ENCODE assay signal across 23 cellular contexts in the genomic region with DNA sequence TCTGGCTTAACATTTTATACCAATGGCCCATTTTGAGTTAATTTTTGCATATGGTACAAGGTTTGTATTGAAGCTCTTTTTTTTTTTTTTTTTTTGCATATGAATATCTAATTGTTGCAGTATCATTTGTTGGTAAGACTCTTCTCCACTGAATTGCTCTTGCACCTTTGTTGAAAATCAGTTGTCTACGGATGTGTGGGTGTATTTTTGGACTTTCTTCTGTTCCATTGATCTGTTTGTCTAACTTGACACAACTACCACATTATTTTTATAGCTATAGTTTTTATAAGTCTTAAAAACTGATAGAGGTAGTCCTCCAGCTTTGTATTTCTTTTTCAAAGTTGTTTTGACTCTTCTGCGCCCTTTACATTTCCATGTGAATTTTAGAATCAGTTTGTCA. TPM values are rescaled to one million over a fixed set of nuclear protein-coding genes. Genes with fewer than 3 reads are reported as not detected.
DNase-seq lines count a peak whose midpoint lies in the region; ATAC-seq and TF ChIP-seq lines count a peak whose summit lies in the region.
"Had no signal": no experiment of that assay in that cellular context is flagged by ENCODE, and none has a peak within 500 bp of the region (broad histone marks: within the 10 kb centered on the region; RNA-seq: fewer than 3 reads in every experiment).

No MANE protein-coding gene starts in this region.

- H3K4me1 Mint-ChIP-seq in GM23338 (peaks cover 24% of the 10 kb centered on the region), memory B cell (peaks cover 3% of the 10 kb centered on the region)

- peaks cover 2% of the 10 kb centered on the region; the same call in 1 of the 2 replicates for H3K9me3 ChIP-seq in HUES48 (ENCODE audit: control insufficient read depth, insufficient read depth, low read length)
- H3K9me3 ChIP-seq: BE2C had no signal

- H3K4me2 ChIP-seq in GM23338, result no peak overlapping the region
- H3K4me2 ChIP-seq: BLaER1 had no signal

- no peak overlapping the region for H3K4me3 ChIP-seq in GM23338
- H3K4me3 ChIP-seq in HUES48 (ENCODE audit: low read depth, low read length), result no peak overlapping the region
- H3K4me3 ChIP-seq: BLaER1, GM12878 had no signal

- H3K27ac Mint-ChIP-seq in GM23338, result no peak overlapping the region
- H3K27ac Mint-ChIP-seq in memory B cell, result peak overlapping the region; percentile 14
- H3K27ac Mint-ChIP-seq: CD14-positive monocyte; CD8-positive, alpha-beta memory T cell had no signal

- H3F3A ChIP-seq in GM23338 (replicated peaks; ENCODE audit: low read depth), result no peaks in the 10 kb centered on the region

- ATAC-seq in GM23338 (no peak), memory B cell (ENCODE audit: low read depth) (no peak), HG03342 (IDR thresholded peaks at IDR 0.05; ENCODE audit: unreplicated experiment) (no peak)
- ATAC-seq: GM12878 had no signal

- DNase-seq in GM23338 (ENCODE audit: low spot score), result no peak
- DNase-seq in memory B cell (ENCODE audit: low spot score in 2 of 2), result no peak
- DNase-seq in T-helper 9 cell, result no peak
- DNase-seq: 8988T; ACHN; BE2C; C1 segment of cervical spinal cord; CD4-positive, alpha-beta memory T cell; CD4-positive, CD25-positive, alpha-beta regulatory T cell; CD8-positive, alpha-beta memory T cell; COR-L47; DMS 273 treated with DMSO at 0.1 percent for 48 hours; DMS153; DMS53; DMS79; DND-41; EL; GDM1 had no signal

- H3K79me2 ChIP-seq in GM23338 (replicated peaks; ENCODE audit: insufficient read depth), result peaks cover 3% of the 10 kb centered on the region; the same call in 1 of the 2 replicates

- H3K4me3 Mint-ChIP-seq in GM23338, result no peak overlapping the region
- no peak overlapping the region for H3K4me3 Mint-ChIP-seq in memory B cell
- H3K4me3 Mint-ChIP-seq: CD14-positive monocyte; CD4-positive, alpha-beta memory T cell; CD4-positive, CD25-positive, alpha-beta regulatory T cell; CD8-positive, alpha-beta memory T cell had no signal

- no peak for TF ChIP-seq CTCF in GM23338 (conservative IDR thresholded peaks at IDR 0.05; ENCODE audit: low read depth in 2 of 2)

- peaks cover 28% of the 10 kb centered on the region for H3K4me1 ChIP-seq in GM23338 (ENCODE audit: insufficient read depth)
- H3K4me1 ChIP-seq in HUES48 (ENCODE audit: control insufficient read depth, insufficient read depth, low read length), result peaks cover 22% of the 10 kb centered on the region
- H3K4me1 ChIP-seq: BE2C, BLaER1 had no signal

- H3K9me3 Mint-ChIP-seq in GM23338 (peaks cover 9% of the 10 kb centered on the region; the same call in 2 of the 3 replicates), memory B cell (no peaks in the 10 kb centered on the region)
- H3K9me3 Mint-ChIP-seq: CD4-positive, alpha-beta memory T cell; CD4-positive, CD25-positive, alpha-beta regulatory T cell; CD8-positive, alpha-beta memory T cell had no signal

- peak overlapping the region; percentile 14; the same call in 1 of the 2 replicates for H3K27ac ChIP-seq in GM23338 (ENCODE audit: low read depth)
- H3K27ac ChIP-seq in HUES48 (ENCODE audit: low read depth, low read length), result peak overlapping the region; percentile 6
- H3K27ac ChIP-seq: BLaER1 had no signal

- H3K27me3 ChIP-seq in GM23338 (ENCODE audit: insufficient read depth), result no peaks in the 10 kb centered on the region
- no peaks in the 10 kb centered on the region for H3K27me3 ChIP-seq in HUES48 (ENCODE audit: control insufficient read depth, insufficient read depth, low read length)
- H3K27me3 ChIP-seq: BE2C, BLaER1 had no signal

- H3K27me3 Mint-ChIP-seq in GM23338 (ENCODE audit: insufficient read depth, low read depth, poor library complexity), result no peaks in the 10 kb centered on the region
- H3K27me3 Mint-ChIP-seq in memory B cell, result no peaks in the 10 kb centered on the region
- H3K27me3 Mint-ChIP-seq: CD4-positive, alpha-beta memory T cell; CD4-positive, CD25-positive, alpha-beta regulatory T cell; CD8-positive, alpha-beta memory T cell had no signal

- H3K36me3 Mint-ChIP-seq in GM23338 (ENCODE audit: low read depth) (peaks cover 11% of the 10 kb centered on the region), memory B cell (peaks cover 9% of the 10 kb centered on the region)

- H2AFZ ChIP-seq in GM23338, result no peak overlapping the region

- H3K9ac ChIP-seq in HUES48 (ENCODE audit: low read depth, low read length), result no peak overlapping the region
- H3K9ac ChIP-seq: BLaER1 had no signal

- no peaks in the 10 kb centered on the region for H4K20me1 ChIP-seq in GM23338 (replicated peaks; ENCODE audit: insufficient read depth)
- H4K20me1 ChIP-seq: BLaER1 had no signal

- H3K9me2 ChIP-seq in GM23338 (ENCODE audit: insufficient read depth), result no peaks in the 10 kb centered on the region

- H3K36me3 ChIP-seq in GM23338 (ENCODE audit: insufficient read depth) (no peaks in the 10 kb centered on the region; the same call in 1 of the 2 replicates), HUES48 (ENCODE audit: control insufficient read depth, insufficient read depth, low read length) (peaks cover 13% of the 10 kb centered on the region)
- H3K36me3 ChIP-seq: BE2C had no signal

TF ChIP-seq in GM23338, 12 proteins besides CTCF, POLR2A, EP300 and RAD21 (continues in another document):
- TF ChIP-seq JUNB (IDR thresholded peaks at IDR 0.05; ENCODE audit: unreplicated experiment) (no peak), ZNF114 (CRISPR knock-in tag; IDR thresholded peaks at IDR 0.05) (no peak), STAT1 (IDR thresholded peaks at IDR 0.05; ENCODE audit: unreplicated experiment) (no peak), ZNF331 (CRISPR knock-in tag; IDR thresholded peaks at IDR 0.05; ENCODE audit: low read depth) (no peak), EZH2 (IDR thresholded peaks at IDR 0.05; ENCODE audit: low read depth, unreplicated experiment) (no peak), EZH2phosphoT487 (IDR thresholded peaks at IDR 0.05; ENCODE audit: unreplicated experiment) (no peak), NANOG (IDR thresholded peaks at IDR 0.05; ENCODE audit: borderline replicate concordance) (no peak), CREB1 (CRISPR knock-in tag; IDR thresholded peaks at IDR 0.05; ENCODE audit: low read depth) (no peak), POLR2AphosphoS5 (IDR thresholded peaks at IDR 0.05; ENCODE audit: low read depth) (no peak)
- TF ChIP-seq, protein P1, sequence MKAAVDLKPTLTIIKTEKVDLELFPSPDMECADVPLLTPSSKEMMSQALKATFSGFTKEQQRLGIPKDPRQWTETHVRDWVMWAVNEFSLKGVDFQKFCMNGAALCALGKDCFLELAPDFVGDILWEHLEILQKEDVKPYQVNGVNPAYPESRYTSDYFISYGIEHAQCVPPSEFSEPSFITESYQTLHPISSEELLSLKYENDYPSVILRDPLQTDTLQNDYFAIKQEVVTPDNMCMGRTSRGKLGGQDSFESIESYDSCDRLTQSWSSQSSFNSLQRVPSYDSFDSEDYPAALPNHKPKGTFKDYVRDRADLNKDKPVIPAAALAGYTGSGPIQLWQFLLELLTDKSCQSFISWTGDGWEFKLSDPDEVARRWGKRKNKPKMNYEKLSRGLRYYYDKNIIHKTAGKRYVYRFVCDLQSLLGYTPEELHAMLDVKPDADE (IDR thresholded peaks at IDR 0.05), result no peak
- TF ChIP-seq, protein P2, sequence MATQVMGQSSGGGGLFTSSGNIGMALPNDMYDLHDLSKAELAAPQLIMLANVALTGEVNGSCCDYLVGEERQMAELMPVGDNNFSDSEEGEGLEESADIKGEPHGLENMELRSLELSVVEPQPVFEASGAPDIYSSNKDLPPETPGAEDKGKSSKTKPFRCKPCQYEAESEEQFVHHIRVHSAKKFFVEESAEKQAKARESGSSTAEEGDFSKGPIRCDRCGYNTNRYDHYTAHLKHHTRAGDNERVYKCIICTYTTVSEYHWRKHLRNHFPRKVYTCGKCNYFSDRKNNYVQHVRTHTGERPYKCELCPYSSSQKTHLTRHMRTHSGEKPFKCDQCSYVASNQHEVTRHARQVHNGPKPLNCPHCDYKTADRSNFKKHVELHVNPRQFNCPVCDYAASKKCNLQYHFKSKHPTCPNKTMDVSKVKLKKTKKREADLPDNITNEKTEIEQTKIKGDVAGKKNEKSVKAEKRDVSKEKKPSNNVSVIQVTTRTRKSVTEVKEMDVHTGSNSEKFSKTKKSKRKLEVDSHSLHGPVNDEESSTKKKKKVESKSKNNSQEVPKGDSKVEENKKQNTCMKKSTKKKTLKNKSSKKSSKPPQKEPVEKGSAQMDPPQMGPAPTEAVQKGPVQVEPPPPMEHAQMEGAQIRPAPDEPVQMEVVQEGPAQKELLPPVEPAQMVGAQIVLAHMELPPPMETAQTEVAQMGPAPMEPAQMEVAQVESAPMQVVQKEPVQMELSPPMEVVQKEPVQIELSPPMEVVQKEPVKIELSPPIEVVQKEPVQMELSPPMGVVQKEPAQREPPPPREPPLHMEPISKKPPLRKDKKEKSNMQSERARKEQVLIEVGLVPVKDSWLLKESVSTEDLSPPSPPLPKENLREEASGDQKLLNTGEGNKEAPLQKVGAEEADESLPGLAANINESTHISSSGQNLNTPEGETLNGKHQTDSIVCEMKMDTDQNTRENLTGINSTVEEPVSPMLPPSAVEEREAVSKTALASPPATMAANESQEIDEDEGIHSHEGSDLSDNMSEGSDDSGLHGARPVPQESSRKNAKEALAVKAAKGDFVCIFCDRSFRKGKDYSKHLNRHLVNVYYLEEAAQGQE (IDR thresholded peaks at IDR 0.05; ENCODE audit: unreplicated experiment), result no peak

RNA-seq across cellular contexts. Expression of a gene that starts 53.9 kb away (rescaled TPM):
- total RNA-seq in GM23338 (2014; rRNA removed; shearing (Covaris generic)), result 29.4 and 42.6 TPM in 2 replicates
- 7.8 and 9.2 TPM in 2 replicates for polyA plus RNA-seq in GM23338 (2016; fragmentation: Nextera tagmentation; extraction: Ambion mirVana)
